Comparison of ENCODE assay signal across 10 cellular contexts in genomic region chr4:119025440-119025839, GRCh38.
DNase-seq lines count a peak whose midpoint lies in the region; ATAC-seq, FAIRE-seq and TF ChIP-seq lines count a peak whose summit lies in the region.
"Had no signal": no experiment of that assay in that cellular context is flagged by ENCODE, and none has a peak within 500 bp of the region (broad histone marks: within the 10 kb centered on the region; RNA-seq: fewer than 3 reads in every experiment).

No MANE protein-coding gene starts in this region.

- 0% methylated on average over 3 of the region's 3 CpGs for WGBS in A549 (ENCODE audit: missing lambda C conversion rate)

- TF ChIP-seq CTCF in A549 (IDR thresholded peaks at IDR 0.05) (no peak), coronary artery (IDR thresholded peaks at IDR 0.05) (no peak)

- peak overlapping the region; percentile 91 to 93 for H3K27ac ChIP-seq in A549
- peak overlapping the region; percentile 92 to 93 for H3K27ac ChIP-seq in coronary artery
- H3K27ac ChIP-seq in muscle layer of duodenum (ENCODE audit: low read length) = peak overlapping the region; percentile 96

- peaks cover 0 to 20% of the 10 kb centered on the region in 2 donors for H3K36me3 ChIP-seq in muscle layer of duodenum (ENCODE audit: control insufficient read depth in 1 of 2, insufficient read depth in 2 of 2, low read length in 2 of 2)

- no peaks in the 10 kb centered on the region for H3K27me3 ChIP-seq in muscle layer of duodenum (ENCODE audit: low read depth, low read length)

- no peak for FAIRE-seq in A549 (lab: Jason Lieb, UNC)

- no peak for TF ChIP-seq RAD21 in A549 (conservative IDR thresholded peaks at IDR 0.05 in 1 of 2, IDR thresholded peaks at IDR 0.05 in 1 of 2)

- H3K4me1 ChIP-seq in A549 = peaks cover 27% of the 10 kb centered on the region
- no peaks in the 10 kb centered on the region for H3K4me1 ChIP-seq in muscle layer of duodenum (ENCODE audit: control insufficient read depth in 1 of 2, insufficient read depth in 2 of 2, low read length in 2 of 2)

- no peak for TF ChIP-seq EP300 in A549 (IDR thresholded peaks at IDR 0.05)

- H3K9me3 ChIP-seq in A549 (no peaks in the 10 kb centered on the region), muscle layer of duodenum (ENCODE audit: control insufficient read depth in 1 of 2, low read length in 2 of 2) (no peaks in the 10 kb centered on the region)

- peak in 1 of 2 experiments; percentile 71 for DNase-seq in A549 (ENCODE audit: low read depth in 1 of 2, low spot score in 1 of 2)
- peak; percentile 65 for DNase-seq in NCI-H226
- DNase-seq in coronary artery (ENCODE audit: low spot score) = no peak
- no peak for DNase-seq in NCI-H748 treated with DMSO at 0.1 percent for 48 hours (lab: John Stamatoyannopoulos, UW)
- DNase-seq in iPS-NIHi11 (ENCODE audit: low spot score) = no peak
- DNase-seq in activated CD4-positive, alpha-beta T cell treated with anti-CD3 and anti-CD28 coated beads for 4 hours = no peak
- DNase-seq: C1 segment of cervical spinal cord, NCI-H1092 had no signal

- peak overlapping the region; percentile 90 for H3K4me2 ChIP-seq in A549

- CTCF ChIA-PET in A549 (lab: Yijun Ruan, JAX) = interaction anchor here (0.9 to 2.6 kb wide), 3 partner anchors 17 to 275 kb away, joined by 3 to 9 read pairs (median 3); a partner anchor contains a TSS

- ATAC-seq in A549 (peak; percentile 55 to 60; a peak in 3 of 6 replicates), HG03045 (IDR thresholded peaks at IDR 0.05; ENCODE audit: unreplicated experiment) (no peak)

- TF ChIP-seq POLR2A in A549 (IDR thresholded peaks at IDR 0.05; ENCODE audit: low read length) = no peak

- H3K4me3 ChIP-seq in A549 (peak overlapping the region; percentile 34), coronary artery (peak overlapping the region; percentile 42), muscle layer of duodenum (ENCODE audit: low read depth in 1 of 2, low read length in 2 of 2) (peak overlapping the region; percentile 10 to 69)

- POLR2A ChIA-PET in A549 (lab: Yijun Ruan, JAX) = interaction anchor here (2.3 kb wide), 1 partner anchor 188 kb away, joined by 17 read pairs; the partner anchor contains the start of gene USP53

TF ChIP-seq in A549, 52 proteins besides CTCF, POLR2A, EP300 and RAD21:
- TF ChIP-seq PHF8 (IDR thresholded peaks at IDR 0.05; ENCODE audit: borderline replicate concordance, low read depth) (no peak), JUN (IDR thresholded peaks at IDR 0.05) (peak in 1 of 2 experiments; percentile 9; a peak in 1 of 5 replicates), ZSCAN20 (CRISPR knock-in tag; IDR thresholded peaks at IDR 0.05) (no peak), FOSL2 (IDR thresholded peaks at IDR 0.05) (peak; percentile 32; the same call in 1 of the 2 replicates), FOSL2 (CRISPR knock-in tag; IDR thresholded peaks at IDR 0.05) (peak; percentile 91), HES2 (IDR thresholded peaks at IDR 0.05) (no peak)
